13 cellular contexts compared by ENCODE assay signal in the genomic region with DNA sequence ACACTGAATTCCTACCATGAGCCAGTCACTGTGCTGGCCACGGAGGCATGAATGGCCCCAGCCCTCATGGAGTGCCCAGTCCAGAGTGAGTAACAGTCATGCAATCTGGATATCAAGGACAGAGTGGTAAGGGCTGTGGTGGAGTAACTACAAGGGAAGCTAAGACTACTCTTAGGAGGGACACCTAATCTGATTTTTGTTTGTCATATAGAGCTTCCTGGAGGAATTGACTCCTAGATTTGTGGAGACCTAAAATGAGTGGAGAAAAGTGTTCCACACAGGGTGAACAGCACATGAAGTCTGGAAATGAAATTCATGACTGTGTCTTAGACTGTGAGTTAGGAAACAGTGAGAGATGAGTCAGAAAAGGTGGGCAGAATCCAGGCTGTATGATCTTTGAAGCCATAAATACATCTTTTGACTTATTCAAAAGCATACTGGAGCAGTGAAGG.
A peak's percentile ranks its signal among the peaks of the same experiment; 100 is the strongest.
DNase-seq lines count a peak whose midpoint lies in the region; ATAC-seq lines count a peak whose summit lies in the region.
"Had no signal": no experiment of that assay in that cellular context is flagged by ENCODE, and none has a peak within 500 bp of the region (broad histone marks: within the 10 kb centered on the region; RNA-seq: fewer than 3 reads in every experiment).

No MANE protein-coding gene starts in this region.

- H3K27me3 Mint-ChIP-seq in activated T-cell treated with anti-CD3 and anti-CD28 coated beads, Interleukin-2, amount 50 U/mL, for 4 hours (ENCODE audit: low read depth): no peaks in the 10 kb centered on the region
- no peaks in the 10 kb centered on the region for H3K27me3 Mint-ChIP-seq in stimulated activated naive CD8-positive, alpha-beta T cell treated with anti-CD3 and anti-CD28 coated beads, Interleukin-15, amount 100 ng/mL, for 72 hours

- no peaks in the 10 kb centered on the region for H3K9me3 Mint-ChIP-seq in activated T-cell treated with anti-CD3 and anti-CD28 coated beads, Interleukin-2, amount 50 U/mL, for 4 hours
- peaks cover 0 to 15% of the 10 kb centered on the region in 2 donors for H3K9me3 Mint-ChIP-seq in stimulated activated naive CD8-positive, alpha-beta T cell treated with anti-CD3 and anti-CD28 coated beads, Interleukin-15, amount 100 ng/mL, for 72 hours

- peaks cover 2% of the 10 kb centered on the region for H3K36me3 Mint-ChIP-seq in activated T-cell treated with anti-CD3 and anti-CD28 coated beads, Interleukin-2, amount 50 U/mL, for 4 hours (ENCODE audit: insufficient read depth)

- H3K9me3 ChIP-seq in adipocyte (ENCODE audit: control insufficient read depth, low read length): no peaks in the 10 kb centered on the region
- H3K9me3 ChIP-seq: suprapubic skin had no signal

- no peaks in the 10 kb centered on the region for H3K36me3 ChIP-seq in adipocyte (ENCODE audit: control insufficient read depth, insufficient read depth, low read length, severe bottlenecking)
- H3K36me3 ChIP-seq: suprapubic skin had no signal

- peak overlapping the region; percentile 12 for H3K4me3 ChIP-seq in adipocyte (ENCODE audit: low read length)
- H3K4me3 ChIP-seq: suprapubic skin had no signal

- peak overlapping the region in 1 of 2 donors; percentile 56 for H3K27ac Mint-ChIP-seq in stimulated activated naive CD8-positive, alpha-beta T cell treated with anti-CD3 and anti-CD28 coated beads, Interleukin-15, amount 100 ng/mL, for 72 hours
- H3K27ac Mint-ChIP-seq: T-helper 2 cell treated with Interferon-gamma antibody and Interleukin-4, amounts not matched to agents 5 μg/mL and 100 μg/mL, for 36 hours had no signal

- no peak for DNase-seq in activated T-cell treated with anti-CD3 and anti-CD28 coated beads, Interleukin-2, amount 50 U/mL, for 4 hours
- DNase-seq in activated T-cell treated with anti-CD3 and anti-CD28 coated beads for 4 hours (no peak), adipocyte (ENCODE audit: low read depth) (peak; percentile 77), foreskin melanocyte (peak; percentile 18), OCI-M2 (lab: John Stamatoyannopoulos, UW; ENCODE audit: unreplicated experiment) (no peak), NCI-H748 (lab: John Stamatoyannopoulos, UW; ENCODE audit: unreplicated experiment) (no peak)
- no peak for DNase-seq in stimulated activated naive CD8-positive, alpha-beta T cell treated with anti-CD3 and anti-CD28 coated beads, Interleukin-15, amount 100 ng/mL, for 72 hours
- DNase-seq in stimulated activated naive CD4-positive, alpha-beta T cell (lab: John Stamatoyannopoulos, UW): no peak
- DNase-seq: cortex of kidney, GF-D8, NCI-H1417 had no signal

- peaks cover 17% of the 10 kb centered on the region for H3K4me1 ChIP-seq in adipocyte (ENCODE audit: control insufficient read depth, insufficient read depth, low read length)
- H3K4me1 ChIP-seq: suprapubic skin had no signal

- no peak overlapping the region for H3K4me3 Mint-ChIP-seq in activated T-cell treated with anti-CD3 and anti-CD28 coated beads, Interleukin-2, amount 50 U/mL, for 4 hours
- no peak overlapping the region for H3K4me3 Mint-ChIP-seq in stimulated activated naive CD8-positive, alpha-beta T cell treated with anti-CD3 and anti-CD28 coated beads, Interleukin-15, amount 100 ng/mL, for 72 hours
- H3K4me3 Mint-ChIP-seq: T-helper 2 cell treated with Interferon-gamma antibody and Interleukin-4, amounts not matched to agents 5 μg/mL and 100 μg/mL, for 36 hours had no signal

- H3K9ac ChIP-seq in adipocyte (ENCODE audit: low read length): no peak overlapping the region

- no peaks in the 10 kb centered on the region for H3K27me3 ChIP-seq in adipocyte (replicated peaks; ENCODE audit: control insufficient read depth, insufficient read depth, low read length)
- H3K27me3 ChIP-seq: suprapubic skin had no signal

- H3K4me1 Mint-ChIP-seq in activated T-cell treated with anti-CD3 and anti-CD28 coated beads, Interleukin-2, amount 50 U/mL, for 4 hours (ENCODE audit: low read depth): peaks cover 9% of the 10 kb centered on the region
- peaks cover 14% of the 10 kb centered on the region for H3K4me1 Mint-ChIP-seq in stimulated activated naive CD8-positive, alpha-beta T cell treated with anti-CD3 and anti-CD28 coated beads, Interleukin-15, amount 100 ng/mL, for 72 hours

- peak; percentile 73 to 77 for ATAC-seq in activated T-cell treated with anti-CD3 and anti-CD28 coated beads, Interleukin-2, amount 50 U/mL, for 4 hours
- ATAC-seq in stimulated activated naive CD8-positive, alpha-beta T cell treated with anti-CD3 and anti-CD28 coated beads, Interleukin-15, amount 100 ng/mL, for 72 hours: peak; percentile 74

Comparison
In these comparisons a context has a peak if more than half of its experiments do, and no peak if none do; other contexts are left out.
1. DNase-seq: peak in adipocyte (single experiment) and foreskin melanocyte (single experiment); none in activated T-cell treated with anti-CD3 and anti-CD28 coated beads, Interleukin-2, amount 50 U/mL, for 4 hours (single experiment), activated T-cell treated with anti-CD3 and anti-CD28 coated beads for 4 hours (single experiment), stimulated activated naive CD8-positive, alpha-beta T cell treated with anti-CD3 and anti-CD28 coated beads, Interleukin-15, amount 100 ng/mL, for 72 hours (0 of 2), OCI-M2 (single experiment), stimulated activated naive CD4-positive, alpha-beta T cell (0 of 6) and NCI-H748 (single experiment).